In genomic region chr15:71097890-71098289, GRCh38 we compare ENCODE assay signal across 18 cellular contexts.
"Had no signal": no experiment of that assay in that cellular context is flagged by ENCODE, and none has a peak within 500 bp of the region (broad histone marks: within the 10 kb centered on the region; RNA-seq: fewer than 3 reads in every experiment).

No MANE protein-coding gene starts in this region.

- DNase-seq: IMR-90, Karpas-422, KG1, MG63, NCI-H1092, NCI-H1105 treated with DMSO at 0.1 percent for 48 hours, NCI-H1417 treated with DMSO at 0.1 percent for 48 hours, NCI-H146, NCI-H1694 treated with DMSO at 0.1 percent for 48 hours, NCI-H1930, NCI-H2081, NCI-H2107, NCI-H2227 treated with DMSO at 0.1 percent for 48 hours, NCI-H524, NCI-H774, RPMI8226, SHP77 had no signal

- H3K27me3 ChIP-seq: MG63 had no signal

- H3K4me3 ChIP-seq: MG63 had no signal

- ATAC-seq: HepG2 had no signal
